23 cellular contexts compared by ENCODE assay signal in genomic region chr2:155481141-155481540, GRCh38.
"Had no signal": no experiment of that assay in that cellular context is flagged by ENCODE, and none has a peak within 500 bp of the region (broad histone marks: within the 10 kb centered on the region; RNA-seq: fewer than 3 reads in every experiment).

No MANE protein-coding gene starts in this region.

- H3K27me3 ChIP-seq: dorsolateral prefrontal cortex, esophagus muscularis mucosa, foreskin keratinocyte, gastroesophageal sphincter, heart left ventricle, hepatocyte, left lung had no signal

- H3K4me1 Mint-ChIP-seq: immature natural killer cell, mesothelial cell of epicardium, naive B cell had no signal

- H3K27ac ChIP-seq: coronary artery, dorsolateral prefrontal cortex, esophagus muscularis mucosa, foreskin keratinocyte, gastroesophageal sphincter, heart left ventricle, hepatocyte, left lung, lower lobe of right lung had no signal

- H3K36me3 Mint-ChIP-seq: immature natural killer cell, mesothelial cell of epicardium, naive B cell had no signal

- H3K9me3 Mint-ChIP-seq: mesothelial cell of epicardium had no signal

- H3K4me1 ChIP-seq: esophagus muscularis mucosa, foreskin keratinocyte, gastroesophageal sphincter, heart left ventricle, left lung, lower lobe of right lung had no signal

- H3K4me3 Mint-ChIP-seq: immature natural killer cell, mesothelial cell of epicardium, naive B cell had no signal

- FAIRE-seq: endothelial cell of umbilical vein, frontal cortex had no signal

- H3K27me3 Mint-ChIP-seq: naive B cell had no signal

- DNase-seq: dermis blood vessel endothelial cell; dorsolateral prefrontal cortex; effector CD4-positive, alpha-beta T cell; effector memory CD4-positive, alpha-beta T cell; foreskin keratinocyte; heart left ventricle; hypothalamus; immature natural killer cell; islet precursor cell; left cardiac atrium; left lung; left ventricle myocardium superior; lower lobe of right lung; mesenchymal stem cell; mucosa of descending colon; naive B cell had no signal

- H3K4me2 ChIP-seq: hepatocyte had no signal

- ATAC-seq: foreskin keratinocyte, gastroesophageal sphincter, heart left ventricle, left cardiac atrium, left lung, left ventricle myocardium superior, lower lobe of right lung, mucosa of descending colon had no signal

- H3K27ac Mint-ChIP-seq: immature natural killer cell, mesothelial cell of epicardium, naive B cell had no signal

- H3K4me3 ChIP-seq: coronary artery, dorsolateral prefrontal cortex, esophagus muscularis mucosa, gastroesophageal sphincter, heart left ventricle, hepatocyte, left lung, lower lobe of right lung, mucosa of descending colon had no signal

- H2AFZ ChIP-seq: hepatocyte had no signal

- H3K36me3 ChIP-seq: esophagus muscularis mucosa, gastroesophageal sphincter, heart left ventricle, left lung, lower lobe of right lung had no signal

- H3K9me3 ChIP-seq: esophagus muscularis mucosa, gastroesophageal sphincter, heart left ventricle, left lung, lower lobe of right lung, mucosa of descending colon had no signal
